19 cellular contexts compared by ENCODE assay signal in genomic region chr7:90833443-90833842, GRCh38.
DNase-seq lines count a peak whose midpoint lies in the region; ATAC-seq, FAIRE-seq and TF ChIP-seq lines count a peak whose summit lies in the region.
"Had no signal": no experiment of that assay in that cellular context is flagged by ENCODE, and none has a peak within 500 bp of the region (broad histone marks: within the 10 kb centered on the region; RNA-seq: fewer than 3 reads in every experiment).

No MANE protein-coding gene starts in this region.

- H3K4me3 ChIP-seq in astrocyte (ENCODE audit: insufficient read depth, low read depth, low read length) (no peak overlapping the region), psoas muscle (no peak overlapping the region), mucosa of descending colon (no peak overlapping the region)
- H3K4me3 ChIP-seq: MG63 had no signal

- H3K27ac Mint-ChIP-seq in astrocyte (ENCODE audit: unreplicated experiment): no peak overlapping the region
- H3K27ac Mint-ChIP-seq: CD4-positive, CD25-positive, alpha-beta regulatory T cell had no signal

- H3K27ac ChIP-seq in astrocyte (ENCODE audit: low read depth, low read length) (no peak overlapping the region), psoas muscle (no peak overlapping the region)

- intact Hi-C loops in psoas muscle (cut with DNase I): no loop called here
- intact Hi-C loops in mucosa of descending colon (cut with DNase I, micrococcal nuclease): no loop called here

- H3K4me3 Mint-ChIP-seq in astrocyte (ENCODE audit: unreplicated experiment): no peak overlapping the region
- H3K4me3 Mint-ChIP-seq: CD4-positive, CD25-positive, alpha-beta regulatory T cell had no signal

- no peaks in the 10 kb centered on the region for H3K27me3 ChIP-seq in astrocyte (ENCODE audit: insufficient read depth, low read length)
- H3K27me3 ChIP-seq in psoas muscle (ENCODE audit: insufficient read depth in 3 of 3, low read length in 2 of 3): no peaks in the 10 kb centered on the region
- H3K27me3 ChIP-seq: BE2C, MG63 had no signal

- DNase-seq in EH (ENCODE audit: low read depth) (peak; percentile 65), LHCN-M2 (ENCODE audit: low read depth) (peak; percentile 35), astrocyte (ENCODE audit: low read depth) (peak; percentile 74), psoas muscle (no peak), mucosa of descending colon (no peak), NCI-H128 (lab: John Stamatoyannopoulos, UW; ENCODE audit: unreplicated experiment) (no peak)
- DNase-seq: BE2C; Caco-2; CD4-positive, CD25-positive, alpha-beta regulatory T cell; DMS153; MG63; NCI-H1048; NCI-H146; NCI-H2029 treated with DMSO at 0.1 percent for 48 hours; NCI-H2171 treated with DMSO at 0.1 percent for 48 hours; NCI-H446 had no signal

- H3K9me3 ChIP-seq in astrocyte (ENCODE audit: insufficient read depth, low read depth, low read length) (no peaks in the 10 kb centered on the region), psoas muscle (peaks cover 5% of the 10 kb centered on the region), mucosa of descending colon (peaks cover 5% of the 10 kb centered on the region)
- H3K9me3 ChIP-seq: BE2C, Caco-2 had no signal

- WGBS in psoas muscle, 3 donors: 85 to 92% (median 92%) methylated on average over 1 of the region's 1 CpG

- peaks cover 8% of the 10 kb centered on the region for H3K79me2 ChIP-seq in astrocyte (ENCODE audit: insufficient read depth, low read length)

- FAIRE-seq in astrocyte (lab: Jason Lieb, UNC): no peak
- FAIRE-seq: A204.1, H54 had no signal

- no peak overlapping the region for H3K4me2 ChIP-seq in astrocyte (ENCODE audit: low read length)

- no peak overlapping the region for H3K9ac ChIP-seq in astrocyte (ENCODE audit: low read length)

- H3K4me1 Mint-ChIP-seq in astrocyte (ENCODE audit: low read depth, unreplicated experiment): peaks cover 10% of the 10 kb centered on the region
- H3K4me1 Mint-ChIP-seq: CD4-positive, CD25-positive, alpha-beta regulatory T cell had no signal

- H4K20me1 ChIP-seq in astrocyte (ENCODE audit: insufficient read depth, low read length): peaks cover 9% of the 10 kb centered on the region

- H2AFZ ChIP-seq in astrocyte (ENCODE audit: low read depth, low read length): no peak overlapping the region

- H3K36me3 ChIP-seq in astrocyte (ENCODE audit: insufficient read depth, low read length) (no peaks in the 10 kb centered on the region), psoas muscle (ENCODE audit: insufficient read depth in 1 of 2, low read depth in 1 of 2) (no peaks in the 10 kb centered on the region), mucosa of descending colon (ENCODE audit: low read depth) (no peaks in the 10 kb centered on the region)
- H3K36me3 ChIP-seq: BE2C, MG63 had no signal

- H3K36me3 Mint-ChIP-seq in astrocyte (ENCODE audit: low read depth, unreplicated experiment): peaks cover 16% of the 10 kb centered on the region
- H3K36me3 Mint-ChIP-seq: CD4-positive, CD25-positive, alpha-beta regulatory T cell had no signal

- H3K27me3 Mint-ChIP-seq in astrocyte (ENCODE audit: low read depth, unreplicated experiment): no peaks in the 10 kb centered on the region
- H3K27me3 Mint-ChIP-seq: CD4-positive, CD25-positive, alpha-beta regulatory T cell had no signal

- TF ChIP-seq CTCF in astrocyte (IDR thresholded peaks at IDR 0.05; ENCODE audit: insufficient read depth, low read depth, low read length): no peak
- no peak for TF ChIP-seq CTCF in psoas muscle (IDR thresholded peaks at IDR 0.05)
- TF ChIP-seq CTCF in mucosa of descending colon (IDR thresholded peaks at IDR 0.05): no peak

- ATAC-seq in psoas muscle (peak in 3 of 4 donors; percentile 27 to 48 (median 38)), mucosa of descending colon (no peak), GM21619 (IDR thresholded peaks at IDR 0.05; ENCODE audit: unreplicated experiment) (no peak)

- H3K4me1 ChIP-seq in astrocyte (ENCODE audit: insufficient read depth, low read length): peaks cover 5% of the 10 kb centered on the region
- H3K4me1 ChIP-seq in psoas muscle: no peaks in the 10 kb centered on the region
- H3K4me1 ChIP-seq in mucosa of descending colon (ENCODE audit: low read depth): no peaks in the 10 kb centered on the region
- H3K4me1 ChIP-seq: BE2C, Caco-2 had no signal

- peaks cover 18% of the 10 kb centered on the region for H3K9me3 Mint-ChIP-seq in astrocyte (ENCODE audit: unreplicated experiment)

Comparison
In these comparisons a context has a peak if more than half of its experiments do, and no peak if none do; other contexts are left out.
1. DNase-seq: peak in EH (single experiment), LHCN-M2 (single experiment) and astrocyte (single experiment); none in psoas muscle (0 of 2), mucosa of descending colon (0 of 3) and NCI-H128 (single experiment).
2. ATAC-seq: peak in psoas muscle (3 of 4); none in mucosa of descending colon (single experiment) and GM21619 (single experiment).